ENCODE assay signal across 9 cellular contexts in the genomic region with DNA sequence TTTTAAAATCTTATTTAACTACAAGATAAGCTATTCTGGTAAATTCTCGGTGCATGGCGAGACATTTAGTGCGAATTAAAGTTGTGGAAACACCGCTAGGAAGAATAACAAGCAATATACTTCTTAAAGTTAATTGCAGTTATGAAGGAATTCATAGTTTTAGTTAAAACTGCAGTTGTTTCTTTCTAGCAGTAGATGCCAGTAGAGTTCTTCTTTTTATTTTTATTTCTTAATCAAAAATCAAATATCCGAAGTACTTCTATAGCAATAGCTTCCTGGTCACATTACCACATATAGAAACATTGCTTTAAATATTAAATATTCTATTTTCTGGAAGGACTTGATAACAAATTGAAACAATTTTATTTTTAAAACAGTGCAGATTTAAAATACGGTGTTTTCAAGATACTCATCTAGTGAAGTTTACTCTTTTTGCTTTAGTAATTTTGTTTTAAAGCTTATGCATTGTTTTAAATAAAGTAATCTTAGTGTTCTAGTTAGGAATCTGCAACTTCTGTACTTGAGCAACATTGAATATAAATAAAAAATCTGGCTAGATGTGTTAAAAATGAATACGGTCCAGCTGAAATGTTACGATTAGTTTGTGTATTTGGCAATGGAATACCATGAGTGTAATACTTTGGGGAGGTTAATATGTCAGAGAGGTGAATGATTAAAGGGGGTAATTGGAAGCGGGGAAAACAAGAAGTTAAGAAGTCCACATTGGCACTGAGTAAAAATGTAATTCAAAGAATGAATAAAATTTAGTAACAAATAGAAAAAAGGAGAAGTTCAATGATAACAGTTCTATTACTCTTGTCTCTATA. TPM values are rescaled to one million over a fixed set of nuclear protein-coding genes. Genes with fewer than 3 reads are reported as not detected.
A peak's percentile ranks its signal among the peaks of the same experiment; 100 is the strongest.
DNase-seq lines count a peak whose midpoint lies in the region; ATAC-seq and TF ChIP-seq lines count a peak whose summit lies in the region.
"Had no signal": no experiment of that assay in that cellular context is flagged by ENCODE, and none has a peak within 500 bp of the region (broad histone marks: within the 10 kb centered on the region; RNA-seq: fewer than 3 reads in every experiment).

No MANE protein-coding gene starts in this region.

- H4K20me1 ChIP-seq in osteoblast (ENCODE audit: insufficient read depth, low read length): no peaks in the 10 kb centered on the region

- H3K4me2 ChIP-seq in osteoblast (ENCODE audit: insufficient read depth, low read length): no peak overlapping the region

- peaks cover 20% of the 10 kb centered on the region for H3K4me1 ChIP-seq in osteoblast (ENCODE audit: insufficient read depth, low read length)

- TF ChIP-seq CTCF in NB4 (IDR thresholded peaks at IDR 0.05; ENCODE audit: low read depth, low read length): peak; percentile 10
- peak; percentile 73 for TF ChIP-seq CTCF in osteoblast (IDR thresholded peaks at IDR 0.05; ENCODE audit: extremely low read depth, low read depth, low read length)

- H3K27me3 ChIP-seq in osteoblast (ENCODE audit: insufficient read depth, low read length): no peaks in the 10 kb centered on the region

- no peak for ATAC-seq in GM18907 (IDR thresholded peaks at IDR 0.05; ENCODE audit: unreplicated experiment)
- no peak for ATAC-seq in GM19023 (IDR thresholded peaks at IDR 0.05; ENCODE audit: unreplicated experiment)

- DNase-seq in GM03348 (ENCODE audit: low spot score): peak; percentile 20
- DNase-seq in NB4 (ENCODE audit: low read depth): peak; percentile 23
- peak; percentile 14 for DNase-seq in cerebellum (ENCODE audit: low spot score)
- DNase-seq in osteoblast (ENCODE audit: insufficient read length, low spot score, missing footprints): no peak
- DNase-seq in amygdala (lab: John Stamatoyannopoulos, UW): no peak
- DNase-seq in activated gamma-delta T cell (lab: John Stamatoyannopoulos, UW): no peak

- no peak for TF ChIP-seq POLR2A in NB4 (IDR thresholded peaks at IDR 0.05; ENCODE audit: extremely low read depth, insufficient read length)

- no peaks in the 10 kb centered on the region for H3K79me2 ChIP-seq in osteoblast (ENCODE audit: insufficient read depth, low read length)

- H3K36me3 ChIP-seq in osteoblast (ENCODE audit: insufficient read depth, low read length): no peaks in the 10 kb centered on the region

- H3K9me3 ChIP-seq in osteoblast (ENCODE audit: low read depth, low read length): no peaks in the 10 kb centered on the region

- H3K4me3 ChIP-seq in NB4 (ENCODE audit: low read depth, low read length) (no peak overlapping the region), osteoblast (ENCODE audit: insufficient read depth, low read length) (no peak overlapping the region)
- H3K4me3 ChIP-seq: skin epidermis had no signal

- H3K27ac ChIP-seq in osteoblast (ENCODE audit: low read depth, low read length): no peak overlapping the region
- H3K27ac ChIP-seq: skin epidermis had no signal

- H2AFZ ChIP-seq in osteoblast (ENCODE audit: low read length): no peak overlapping the region

RNA-seq across cellular contexts. Expression of a gene that starts 2.7 kb away (rescaled TPM):
- total RNA-seq in cerebellum (210 TPM), osteoblast (22.1 and 25.6 TPM in 2 replicates)

Comparison
In these comparisons a context has a peak if more than half of its experiments do, and no peak if none do; other contexts are left out.
1. DNase-seq: peak in GM03348 (single experiment), NB4 (single experiment) and cerebellum (single experiment); none in osteoblast (single experiment), amygdala (0 of 56) and activated gamma-delta T cell (single experiment).